In the genomic region with DNA sequence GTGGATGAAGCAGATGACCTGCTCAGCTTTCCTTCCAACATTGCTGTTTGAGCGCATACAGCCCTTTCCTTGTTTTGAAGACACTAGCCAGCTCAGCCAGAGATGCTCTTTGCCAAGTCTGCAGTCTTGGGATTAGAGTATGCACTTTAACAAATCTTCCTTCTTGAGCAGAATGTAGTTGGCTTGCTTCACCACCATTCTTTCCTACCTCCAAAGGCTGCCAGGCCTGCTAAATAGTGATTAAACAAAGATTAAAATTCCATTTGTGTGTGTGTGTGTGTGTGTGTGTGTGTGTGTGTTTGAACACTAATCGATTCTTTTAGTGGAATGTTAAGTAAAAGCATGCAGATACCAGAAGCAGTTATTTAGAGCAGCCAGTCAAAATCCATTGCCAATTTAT, we compare ENCODE assay signal across 1 cellular context.
TF ChIP-seq lines count a peak whose summit lies in the region.

No MANE protein-coding gene starts in this region.

TF ChIP-seq in H1, 55 proteins besides CTCF, POLR2A, EP300 and RAD21 (continued from another document):
- TF ChIP-seq, protein P1, sequence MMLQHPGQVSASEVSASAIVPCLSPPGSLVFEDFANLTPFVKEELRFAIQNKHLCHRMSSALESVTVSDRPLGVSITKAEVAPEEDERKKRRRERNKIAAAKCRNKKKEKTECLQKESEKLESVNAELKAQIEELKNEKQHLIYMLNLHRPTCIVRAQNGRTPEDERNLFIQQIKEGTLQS (IDR thresholded peaks at IDR 0.05; ENCODE audit: insufficient read depth, low read depth, low read length), result no peak
- TF ChIP-seq SAP30 (IDR thresholded peaks at IDR 0.05; ENCODE audit: insufficient read depth, insufficient replicate concordance, low read length) (no peak), TCF12 (IDR thresholded peaks at IDR 0.05; ENCODE audit: low read depth, low read length) (no peak), SP2 (IDR thresholded peaks at IDR 0.05; ENCODE audit: low read length) (no peak), CEBPB (IDR thresholded peaks at IDR 0.05; ENCODE audit: low read depth, low read length) (no peak), CHD2 (IDR thresholded peaks at IDR 0.05; ENCODE audit: low read length) (no peak), EGR1 (IDR thresholded peaks at IDR 0.05; ENCODE audit: borderline replicate concordance, low read depth, low read length) (no peak), NRF1 (IDR thresholded peaks at IDR 0.05; ENCODE audit: low read depth, low read length) (no peak), TAF7 (optimal IDR thresholded peaks at IDR 0.05; ENCODE audit: borderline replicate concordance, low read depth, low read length) (no peak), RNF2 (IDR thresholded peaks at IDR 0.05; ENCODE audit: borderline replicate concordance, low read depth, low read length, missing control alignments, poor library complexity, severe bottlenecking) (no peak), TAF1 (IDR thresholded peaks at IDR 0.05; ENCODE audit: low read depth, low read length) (no peak), YY1 (IDR thresholded peaks at IDR 0.05; ENCODE audit: low read depth, low read length) (no peak), ASH2L (IDR thresholded peaks at IDR 0.05; ENCODE audit: low read length) (no peak), SUZ12 (IDR thresholded peaks at IDR 0.05; ENCODE audit: low read length) (no peak), GTF2F1 (IDR thresholded peaks at IDR 0.05; ENCODE audit: borderline replicate concordance, low read depth, low read length) (no peak), SIRT6 (IDR thresholded peaks at IDR 0.05; ENCODE audit: low read length) (no peak)
- TF ChIP-seq, protein P2, sequence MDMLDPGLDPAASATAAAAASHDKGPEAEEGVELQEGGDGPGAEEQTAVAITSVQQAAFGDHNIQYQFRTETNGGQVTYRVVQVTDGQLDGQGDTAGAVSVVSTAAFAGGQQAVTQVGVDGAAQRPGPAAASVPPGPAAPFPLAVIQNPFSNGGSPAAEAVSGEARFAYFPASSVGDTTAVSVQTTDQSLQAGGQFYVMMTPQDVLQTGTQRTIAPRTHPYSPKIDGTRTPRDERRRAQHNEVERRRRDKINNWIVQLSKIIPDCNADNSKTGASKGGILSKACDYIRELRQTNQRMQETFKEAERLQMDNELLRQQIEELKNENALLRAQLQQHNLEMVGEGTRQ (IDR thresholded peaks at IDR 0.05; ENCODE audit: low read length), result no peak
